ENCODE assay signal across 24 cellular contexts in the genomic region with DNA sequence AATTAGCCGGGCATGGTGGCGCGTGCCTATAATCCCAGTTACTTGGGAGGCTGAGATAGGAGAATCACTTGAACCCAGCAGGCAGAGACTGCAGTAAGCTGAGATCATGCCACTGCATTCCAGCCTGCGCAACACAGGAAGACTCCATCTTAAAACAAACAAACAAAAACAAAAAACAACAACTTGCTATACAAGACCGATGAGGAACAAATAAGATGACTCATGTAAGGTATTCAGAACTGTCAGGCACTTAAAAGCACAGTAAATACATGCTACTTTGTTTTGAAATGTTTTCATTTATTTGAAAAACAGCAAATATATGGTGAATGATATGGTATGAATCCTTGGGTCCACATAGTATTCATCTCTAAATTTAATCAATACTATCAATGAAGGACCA.
"Had no signal": no experiment of that assay in that cellular context is flagged by ENCODE, and none has a peak within 500 bp of the region (broad histone marks: within the 10 kb centered on the region; RNA-seq: fewer than 3 reads in every experiment).

No MANE protein-coding gene starts in this region.

- ATAC-seq: activated CD4-positive, CD25-positive, alpha-beta regulatory T cell treated with anti-CD3 and anti-CD28 coated beads, Interleukin-2, amount 50 U/mL, for 24 hours; activated CD8-positive, alpha-beta memory T cell treated with anti-CD3 and anti-CD28 coated beads, Interleukin-2, amount 10 ng/mL, durations not matched to agents 7 days and 5 days; activated CD8-positive, alpha-beta T cell treated with anti-CD3 and anti-CD28 coated beads for 36 hours; body of pancreas; heart left ventricle; left cardiac atrium had no signal

- H3K27me3 ChIP-seq: body of pancreas, esophagus muscularis mucosa, heart left ventricle, sigmoid colon had no signal

- H3K27ac Mint-ChIP-seq: activated CD4-positive, alpha-beta T cell treated with anti-CD3 and anti-CD28 coated beads, Interleukin-2, amount 10 ng/mL, durations not matched to agents 24 days and 14 days; activated CD8-positive, alpha-beta memory T cell treated with anti-CD3 and anti-CD28 coated beads, Interleukin-2, amount 10 ng/mL, durations not matched to agents 7 days and 5 days; dendritic cell treated with granulocyte-macrophage colony-stimulating factor and Interleukin-4, amounts not matched to agents 40 ng/mL and 50 ng/mL, for 4 days; T-helper 2 cell treated with Interferon-gamma antibody and Interleukin-4, amounts not matched to agents 5 μg/mL and 100 μg/mL, for 36 hours; type B pancreatic cell had no signal

- H3K4me1 ChIP-seq: body of pancreas had no signal

- DNase-seq: activated CD4-positive, alpha-beta T cell treated with anti-CD3 and anti-CD28 coated beads, Interleukin-2, amount 10 ng/mL, durations not matched to agents 24 days and 14 days; activated CD8-positive, alpha-beta memory T cell treated with anti-CD3 and anti-CD28 coated beads, Interleukin-2, amount 10 ng/mL, durations not matched to agents 7 days and 5 days; activated CD8-positive, alpha-beta T cell treated with anti-CD3 and anti-CD28 coated beads for 36 hours; activated effector memory CD4-positive, alpha-beta T cell treated with anti-CD3 and anti-CD28 coated beads, Interleukin-2, amount 50 U/mL, for 16 hours; activated naive CD4-positive, alpha-beta T cell treated with anti-CD3 and anti-CD28 coated beads, Interleukin-2, amount 10 ng/mL, durations not matched to agents 7 days and 5 days; activated T-cell treated with anti-CD3 and anti-CD28 coated beads for 4 hours; anterior cingulate cortex; body of pancreas; effector CD4-positive, alpha-beta T cell; heart left ventricle; left cardiac atrium; sigmoid colon; stimulated activated CD4-positive, alpha-beta T cell treated with anti-CD3 and anti-CD28 coated beads, Interleukin-15, amount 100 ng/mL, for 24 hours; stimulated activated CD8-positive, alpha-beta memory T cell treated with anti-CD3 and anti-CD28 coated beads, Interleukin-4, amount 100 ng/mL, for 48 hours; stimulated activated naive CD4-positive, alpha-beta T cell treated with Interleukin-2 at 50 U/mL for 16 hours had no signal

- H3K9me3 Mint-ChIP-seq: activated CD4-positive, alpha-beta T cell treated with anti-CD3 and anti-CD28 coated beads, Interleukin-2, amount 10 ng/mL, durations not matched to agents 24 days and 14 days; activated CD8-positive, alpha-beta T cell treated with anti-CD3 and anti-CD28 coated beads for 36 hours; activated naive CD4-positive, alpha-beta T cell treated with anti-CD3 and anti-CD28 coated beads, Interleukin-2, amount 10 ng/mL, durations not matched to agents 7 days and 5 days; dendritic cell treated with granulocyte-macrophage colony-stimulating factor and Interleukin-4, amounts not matched to agents 40 ng/mL and 50 ng/mL, for 4 days; T-helper 2 cell treated with Interferon-gamma antibody and Interleukin-4, amounts not matched to agents 5 μg/mL and 100 μg/mL, for 36 hours; type B pancreatic cell had no signal

- H3K9me3 ChIP-seq: body of pancreas, esophagus muscularis mucosa, heart left ventricle, sigmoid colon, thoracic aorta had no signal

- H3K27me3 Mint-ChIP-seq: activated CD4-positive, alpha-beta T cell treated with anti-CD3 and anti-CD28 coated beads, Interleukin-2, amount 10 ng/mL, durations not matched to agents 24 days and 14 days; activated CD8-positive, alpha-beta memory T cell treated with anti-CD3 and anti-CD28 coated beads, Interleukin-2, amount 10 ng/mL, durations not matched to agents 7 days and 5 days; activated CD8-positive, alpha-beta T cell treated with anti-CD3 and anti-CD28 coated beads for 36 hours; activated naive CD4-positive, alpha-beta T cell treated with anti-CD3 and anti-CD28 coated beads, Interleukin-2, amount 10 ng/mL, durations not matched to agents 7 days and 5 days; dendritic cell treated with granulocyte-macrophage colony-stimulating factor and Interleukin-4, amounts not matched to agents 40 ng/mL and 50 ng/mL, for 4 days; type B pancreatic cell had no signal

- H3K4me3 ChIP-seq: body of pancreas, esophagus muscularis mucosa, heart left ventricle, sigmoid colon, smooth muscle cell, thoracic aorta had no signal

- H3K27ac ChIP-seq: body of pancreas, esophagus muscularis mucosa, heart left ventricle, sigmoid colon, thoracic aorta, VCaP had no signal

- H3K4me3 Mint-ChIP-seq: activated CD4-positive, alpha-beta T cell treated with anti-CD3 and anti-CD28 coated beads, Interleukin-2, amount 10 ng/mL, durations not matched to agents 24 days and 14 days; activated CD8-positive, alpha-beta memory T cell treated with anti-CD3 and anti-CD28 coated beads, Interleukin-2, amount 10 ng/mL, durations not matched to agents 7 days and 5 days; activated CD8-positive, alpha-beta T cell treated with anti-CD3 and anti-CD28 coated beads for 36 hours; activated naive CD4-positive, alpha-beta T cell treated with anti-CD3 and anti-CD28 coated beads, Interleukin-2, amount 10 ng/mL, durations not matched to agents 7 days and 5 days; dendritic cell treated with granulocyte-macrophage colony-stimulating factor and Interleukin-4, amounts not matched to agents 40 ng/mL and 50 ng/mL, for 4 days; neural crest cell; T-helper 2 cell treated with Interferon-gamma antibody and Interleukin-4, amounts not matched to agents 5 μg/mL and 100 μg/mL, for 36 hours; type B pancreatic cell had no signal
